In the genomic region with DNA sequence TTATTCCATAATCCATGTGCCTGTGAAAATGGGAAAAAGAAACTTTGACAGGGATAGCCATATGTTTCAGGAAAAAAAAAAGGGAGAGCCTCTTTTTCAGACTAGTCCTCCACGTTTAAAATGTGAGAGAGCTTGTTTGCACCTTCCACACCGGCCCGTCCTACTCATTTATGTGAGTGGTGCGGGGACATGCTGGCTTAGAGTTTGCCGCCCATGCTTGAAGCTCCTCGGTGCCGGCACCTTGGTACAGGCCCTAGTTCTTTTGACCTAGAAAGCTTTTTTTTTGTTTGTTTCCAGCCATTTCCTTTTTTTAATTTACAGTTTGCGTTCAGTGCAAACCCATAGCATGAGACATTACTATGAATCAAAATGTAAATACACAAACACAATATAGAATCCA, we compare ENCODE assay signal across 19 cellular contexts.
"Had no signal": no experiment of that assay in that cellular context is flagged by ENCODE, and none has a peak within 500 bp of the region (broad histone marks: within the 10 kb centered on the region; RNA-seq: fewer than 3 reads in every experiment).

No MANE protein-coding gene starts in this region.

- H3K9me3 Mint-ChIP-seq: activated CD4-positive, alpha-beta memory T cell treated with anti-CD3 and anti-CD28 coated beads, Interleukin-2, amount 10 ng/mL, durations not matched to agents 7 days and 5 days; activated naive CD4-positive, alpha-beta T cell treated with anti-CD3 and anti-CD28 coated beads for 36 hours; activated T-helper 2 cell treated with anti-CD3 and anti-CD28 coated beads, Interferon-gamma antibody, Interleukin-2, Interleukin-4, amounts not matched to agents 10 μg/mL and 5 μg/mL and 100 μg/mL, durations not matched to agents 14 hours and 24 hours and 36 hours; central memory CD8-positive, alpha-beta T cell had no signal

- H3K27me3 ChIP-seq: right lobe of liver, suprapubic skin, vagina had no signal

- H3K4me1 Mint-ChIP-seq: activated CD4-positive, alpha-beta memory T cell treated with anti-CD3 and anti-CD28 coated beads, Interleukin-2, amount 10 ng/mL, durations not matched to agents 7 days and 5 days; central memory CD8-positive, alpha-beta T cell had no signal

- H3K4me1 ChIP-seq: parathyroid adenoma, vagina had no signal

- H3K36me3 ChIP-seq: left ventricle myocardium inferior, vagina had no signal

- H3K27ac ChIP-seq: left ventricle myocardium inferior, parathyroid adenoma, right lobe of liver, suprapubic skin, vagina had no signal

- H3K4me3 ChIP-seq: left ventricle myocardium inferior, right lobe of liver, suprapubic skin, vagina had no signal

- DNase-seq: activated CD4-positive, alpha-beta memory T cell treated with anti-CD3 and anti-CD28 coated beads, Interleukin-2, amount 10 ng/mL, durations not matched to agents 7 days and 5 days; activated CD4-positive, alpha-beta T cell treated with anti-CD3 and anti-CD28 coated beads for 48 hours; activated naive CD4-positive, alpha-beta T cell treated with anti-CD3 and anti-CD28 coated beads for 36 hours; activated T-cell treated with anti-CD3 and anti-CD28 coated beads, Interleukin-2, amount 50 U/mL, for 1 hour; cortex of kidney; effector CD4-positive, alpha-beta T cell; left ventricle myocardium inferior; mammary epithelial cell; stimulated activated CD4-positive, alpha-beta T cell treated with anti-CD3 and anti-CD28 coated beads, Interleukin-15, amount 100 ng/mL, for 24 hours; stimulated activated CD4-positive, alpha-beta T cell treated with anti-CD3 and anti-CD28 coated beads, Interleukin-2, amount 100 ng/mL, for 48 hours; stimulated activated naive CD8-positive, alpha-beta T cell treated with anti-CD3 and anti-CD28 coated beads, Interleukin-15, amount 100 ng/mL, for 72 hours; T-helper 2 cell; trophoblast cell had no signal

- H3K9me3 ChIP-seq: left ventricle myocardium inferior, right lobe of liver, suprapubic skin, vagina had no signal

- H3K27me3 Mint-ChIP-seq: activated CD4-positive, alpha-beta memory T cell treated with anti-CD3 and anti-CD28 coated beads, Interleukin-2, amount 10 ng/mL, durations not matched to agents 7 days and 5 days; central memory CD8-positive, alpha-beta T cell; stimulated activated naive CD8-positive, alpha-beta T cell treated with anti-CD3 and anti-CD28 coated beads, Interleukin-15, amount 100 ng/mL, for 72 hours had no signal

- H3K27ac Mint-ChIP-seq: activated CD4-positive, alpha-beta memory T cell treated with anti-CD3 and anti-CD28 coated beads, Interleukin-2, amount 10 ng/mL, durations not matched to agents 7 days and 5 days; activated naive CD4-positive, alpha-beta T cell treated with anti-CD3 and anti-CD28 coated beads for 36 hours; activated T-helper 2 cell treated with anti-CD3 and anti-CD28 coated beads, Interferon-gamma antibody, Interleukin-2, Interleukin-4, amounts not matched to agents 10 μg/mL and 5 μg/mL and 100 μg/mL, durations not matched to agents 14 hours and 24 hours and 36 hours had no signal

- H3K4me3 Mint-ChIP-seq: activated CD4-positive, alpha-beta memory T cell treated with anti-CD3 and anti-CD28 coated beads, Interleukin-2, amount 10 ng/mL, durations not matched to agents 7 days and 5 days; activated naive CD4-positive, alpha-beta T cell treated with anti-CD3 and anti-CD28 coated beads for 36 hours; central memory CD8-positive, alpha-beta T cell; stimulated activated naive CD8-positive, alpha-beta T cell treated with anti-CD3 and anti-CD28 coated beads, Interleukin-15, amount 100 ng/mL, for 72 hours had no signal
